8 cellular contexts compared by ENCODE assay signal in genomic region chr11:65026810-65027209, GRCh38. TPM values are rescaled to one million over a fixed set of nuclear protein-coding genes. Genes with fewer than 3 reads are reported as not detected.
DNase-seq lines count a peak whose midpoint lies in the region; ATAC-seq and TF ChIP-seq lines count a peak whose summit lies in the region.

No MANE protein-coding gene starts in this region.

- ATAC-seq in memory B cell (ENCODE audit: low read depth) (no peak), HG03521 (IDR thresholded peaks at IDR 0.05; ENCODE audit: unreplicated experiment) (no peak)

- H3K27me3 Mint-ChIP-seq in activated naive CD4-positive, alpha-beta T cell treated with anti-CD3 and anti-CD28 coated beads, Interleukin-2, amount 50 U/mL, for 24 hours: no peaks in the 10 kb centered on the region
- no peaks in the 10 kb centered on the region for H3K27me3 Mint-ChIP-seq in memory B cell
- H3K27me3 Mint-ChIP-seq in type B pancreatic cell: no peaks in the 10 kb centered on the region

- no peak for TF ChIP-seq CTCF in astrocyte of the spinal cord (IDR thresholded peaks at IDR 0.05; ENCODE audit: low read depth, low read length)
- TF ChIP-seq CTCF in type B pancreatic cell (conservative IDR thresholded peaks at IDR 0.05): no peak

- no peaks in the 10 kb centered on the region for H3K9me3 Mint-ChIP-seq in activated naive CD4-positive, alpha-beta T cell treated with anti-CD3 and anti-CD28 coated beads, Interleukin-2, amount 50 U/mL, for 24 hours
- H3K9me3 Mint-ChIP-seq in memory B cell (no peaks in the 10 kb centered on the region), type B pancreatic cell (no peaks in the 10 kb centered on the region)

- peaks cover 17% of the 10 kb centered on the region for H3K4me1 Mint-ChIP-seq in activated naive CD4-positive, alpha-beta T cell treated with anti-CD3 and anti-CD28 coated beads, Interleukin-2, amount 50 U/mL, for 24 hours
- peaks cover 12% of the 10 kb centered on the region for H3K4me1 Mint-ChIP-seq in memory B cell
- peaks cover 12% of the 10 kb centered on the region for H3K4me1 Mint-ChIP-seq in type B pancreatic cell (ENCODE audit: unreplicated experiment)

- H3K4me3 ChIP-seq in astrocyte of the spinal cord (ENCODE audit: low read depth, low read length): peak overlapping the region; percentile 56

- H3K4me3 Mint-ChIP-seq in activated naive CD4-positive, alpha-beta T cell treated with anti-CD3 and anti-CD28 coated beads, Interleukin-2, amount 50 U/mL, for 24 hours: peak overlapping the region; percentile 75
- H3K4me3 Mint-ChIP-seq in memory B cell (peak overlapping the region; percentile 82), type B pancreatic cell (peak overlapping the region; percentile 91)

- H3K27ac Mint-ChIP-seq in activated naive CD4-positive, alpha-beta T cell treated with anti-CD3 and anti-CD28 coated beads, Interleukin-2, amount 50 U/mL, for 24 hours: peak overlapping the region; percentile 81
- H3K27ac Mint-ChIP-seq in memory B cell (peak overlapping the region; percentile 64), type B pancreatic cell (peak overlapping the region; percentile 85)

- no peaks in the 10 kb centered on the region for H3K36me3 Mint-ChIP-seq in activated naive CD4-positive, alpha-beta T cell treated with anti-CD3 and anti-CD28 coated beads, Interleukin-2, amount 50 U/mL, for 24 hours
- H3K36me3 Mint-ChIP-seq in memory B cell: peaks cover 4% of the 10 kb centered on the region
- peaks cover 5% of the 10 kb centered on the region for H3K36me3 Mint-ChIP-seq in type B pancreatic cell

- in situ Hi-C loops in astrocyte of the spinal cord (cut with HindIII; ENCODE audit: low sequenced_read_pairs): no loop called here

- no peak for DNase-seq in activated naive CD4-positive, alpha-beta T cell (lab: John Stamatoyannopoulos, UW)
- DNase-seq in astrocyte of the spinal cord (ENCODE audit: low read depth, low spot score): no peak
- no peak for DNase-seq in memory B cell (ENCODE audit: low spot score in 2 of 2)
- no peak for DNase-seq in type B pancreatic cell (ENCODE audit: extremely low spot score, unreplicated experiment)
- no peak for DNase-seq in stimulated activated CD4-positive, alpha-beta T cell treated with anti-CD3 and anti-CD28 coated beads, Interleukin-12 subunit alpha, Interleukin-12 subunit beta, amount 100 ng/mL, for 4 hours
- no peak for DNase-seq in hypothalamus (lab: John Stamatoyannopoulos, UW)

RNA-seq across cellular contexts. Expression of gene SNX15, which starts 0.4 kb away (rescaled TPM):
- total RNA-seq in type B pancreatic cell (ENCODE audit: low replicate concordance): 21.3 and 25.3 TPM in 2 replicates

RNA-seq across cellular contexts. Expression of gene ARL2, which starts 12.8 kb away (rescaled TPM):
- 63.0 and 65.8 TPM in 2 replicates for total RNA-seq in type B pancreatic cell (ENCODE audit: low replicate concordance)

RNA-seq across cellular contexts. Expression of gene SAC3D1, which starts 14.2 kb away (rescaled TPM):
- total RNA-seq in type B pancreatic cell (ENCODE audit: low replicate concordance): 16.7 and 21.9 TPM in 2 replicates

RNA-seq across cellular contexts. Expression of gene BATF2, which starts 30.0 kb away (rescaled TPM):
- total RNA-seq in type B pancreatic cell (ENCODE audit: low replicate concordance): 1.0 TPM in 2 replicates

RNA-seq across cellular contexts. Expression of gene NAALADL1, which starts 31.5 kb away (rescaled TPM):
- 1.2 and 4.3 TPM in 2 replicates for total RNA-seq in type B pancreatic cell (ENCODE audit: low replicate concordance)
